12 cellular contexts compared by ENCODE assay signal in genomic region chr9:131279196-131279926, GRCh38. TPM values are rescaled to one million over a fixed set of nuclear protein-coding genes. Genes with fewer than 3 reads are reported as not detected.
DNase-seq lines count a peak whose midpoint lies in the region; ATAC-seq, FAIRE-seq and TF ChIP-seq lines count a peak whose summit lies in the region.
"Had no signal": no experiment of that assay in that cellular context is flagged by ENCODE, and none has a peak within 500 bp of the region (broad histone marks: within the 10 kb centered on the region; RNA-seq: fewer than 3 reads in every experiment).

No MANE protein-coding gene starts in this region.

- H3K36me3 ChIP-seq in skeletal muscle tissue (ENCODE audit: control insufficient read depth in 3 of 3, insufficient read depth in 3 of 3, low read length in 3 of 3), result peaks cover 0 to 2% (median 0%) of the 10 kb centered on the region in 3 donors
- H3K36me3 ChIP-seq: tibial nerve had no signal

- intact Hi-C loops in activated CD8-positive, alpha-beta T cell treated with anti-CD3 and anti-CD28 coated beads for 36 hours (cut with micrococcal nuclease), result no loop called here
- intact Hi-C loops in left cardiac atrium (cut with DNase I), result loop anchor here (5.0 to 10.0 kb wide), 3 partner anchors 53 to 105 kb away; no protein-coding TSS in a partner anchor

- no peak for TF ChIP-seq CTCF in activated CD8-positive, alpha-beta T cell treated with anti-CD3 and anti-CD28 coated beads for 36 hours (IDR thresholded peaks at IDR 0.05)

- H3K27me3 ChIP-seq in skeletal muscle tissue (ENCODE audit: control insufficient read depth in 3 of 3, insufficient read depth in 3 of 3, low read length in 3 of 3), result peaks cover 0 to 9% (median 0%) of the 10 kb centered on the region in 3 donors

- peaks cover 29% of the 10 kb centered on the region for H3K4me1 Mint-ChIP-seq in activated naive CD4-positive, alpha-beta T cell treated with anti-CD3 and anti-CD28 coated beads, Interleukin-2, amount 10 ng/mL, durations not matched to agents 7 days and 5 days
- H3K4me1 Mint-ChIP-seq in activated CD8-positive, alpha-beta T cell treated with anti-CD3 and anti-CD28 coated beads for 36 hours (ENCODE audit: low read depth), result peaks cover 21% of the 10 kb centered on the region

- no peaks in the 10 kb centered on the region for H3K9me3 Mint-ChIP-seq in activated naive CD4-positive, alpha-beta T cell treated with anti-CD3 and anti-CD28 coated beads, Interleukin-2, amount 10 ng/mL, durations not matched to agents 7 days and 5 days
- H3K9me3 Mint-ChIP-seq in activated CD8-positive, alpha-beta T cell treated with anti-CD3 and anti-CD28 coated beads for 36 hours, result no peaks in the 10 kb centered on the region

- H3K4me3 Mint-ChIP-seq in activated naive CD4-positive, alpha-beta T cell treated with anti-CD3 and anti-CD28 coated beads, Interleukin-2, amount 10 ng/mL, durations not matched to agents 7 days and 5 days, result peak overlapping the region; percentile 86
- H3K4me3 Mint-ChIP-seq in activated CD8-positive, alpha-beta T cell treated with anti-CD3 and anti-CD28 coated beads for 36 hours, result no peak overlapping the region

- H3K4me1 ChIP-seq in skeletal muscle tissue (ENCODE audit: control insufficient read depth in 3 of 3, insufficient read depth in 3 of 3, low read length in 3 of 3), result peaks cover 36 to 77% (median 62%) of the 10 kb centered on the region in 3 donors

- H3K4me3 ChIP-seq in skeletal muscle tissue (ENCODE audit: low read length in 3 of 3), result no peak overlapping the region
- H3K4me3 ChIP-seq: tibial nerve had no signal

- H3K27ac ChIP-seq in skeletal muscle tissue (ENCODE audit: low read depth, low read length), result peak overlapping the region; percentile 81
- H3K27ac ChIP-seq: tibial nerve had no signal

- POLR2A ChIA-PET in activated CD8-positive, alpha-beta T cell treated with anti-CD3 and anti-CD28 coated beads for 36 hours (lab: Charles Lee), result interaction anchor here (0.8 to 1.5 kb wide), 5 partner anchors 9 to 94 kb away, joined by 3 to 5 read pairs (median 3); no protein-coding TSS in a partner anchor

- no peaks in the 10 kb centered on the region for H3K9me3 ChIP-seq in skeletal muscle tissue (ENCODE audit: control insufficient read depth in 3 of 3, low read length in 3 of 3)
- H3K9me3 ChIP-seq: tibial nerve had no signal

- TF ChIP-seq POLR2A in H54 (IDR thresholded peaks at IDR 0.05; ENCODE audit: low read depth, low read length), result no peak

- H3K27me3 Mint-ChIP-seq in activated naive CD4-positive, alpha-beta T cell treated with anti-CD3 and anti-CD28 coated beads, Interleukin-2, amount 10 ng/mL, durations not matched to agents 7 days and 5 days, result peaks cover 53% of the 10 kb centered on the region
- peaks cover 12% of the 10 kb centered on the region for H3K27me3 Mint-ChIP-seq in activated CD8-positive, alpha-beta T cell treated with anti-CD3 and anti-CD28 coated beads for 36 hours

- FAIRE-seq in H54 (lab: Jason Lieb, UNC), result no peak

- no peak overlapping the region for H3K9ac ChIP-seq in skeletal muscle tissue (ENCODE audit: low read depth in 1 of 3, low read length in 3 of 3)

- no peak for ATAC-seq in activated CD8-positive, alpha-beta T cell treated with anti-CD3 and anti-CD28 coated beads for 36 hours
- ATAC-seq in left cardiac atrium (peak in 1 of 2 donors; percentile 8), HG03159 (IDR thresholded peaks at IDR 0.05; ENCODE audit: unreplicated experiment) (no peak)

- CTCF ChIA-PET in activated naive CD4-positive, alpha-beta T cell treated with anti-CD3 and anti-CD28 coated beads, Interleukin-2, amount 10 ng/mL, durations not matched to agents 7 days and 5 days (lab: Charles Lee), result interaction anchor here (1.0 kb wide), 1 partner anchor 57 kb away, joined by 3 read pairs; no protein-coding TSS in a partner anchor
- CTCF ChIA-PET in activated CD8-positive, alpha-beta T cell treated with anti-CD3 and anti-CD28 coated beads for 36 hours (lab: Charles Lee), result interaction anchor here (1.6 kb wide), 1 partner anchor 71 kb away, joined by 5 read pairs; no protein-coding TSS in a partner anchor

- H3K36me3 Mint-ChIP-seq in activated naive CD4-positive, alpha-beta T cell treated with anti-CD3 and anti-CD28 coated beads, Interleukin-2, amount 10 ng/mL, durations not matched to agents 7 days and 5 days, result peaks cover 23% of the 10 kb centered on the region
- H3K36me3 Mint-ChIP-seq in activated CD8-positive, alpha-beta T cell treated with anti-CD3 and anti-CD28 coated beads for 36 hours (ENCODE audit: low read depth), result peaks cover 21% of the 10 kb centered on the region

- H3K27ac Mint-ChIP-seq in activated naive CD4-positive, alpha-beta T cell treated with anti-CD3 and anti-CD28 coated beads, Interleukin-2, amount 10 ng/mL, durations not matched to agents 7 days and 5 days, result peak overlapping the region; percentile 97
- peak overlapping the region; percentile 85 for H3K27ac Mint-ChIP-seq in activated CD8-positive, alpha-beta T cell treated with anti-CD3 and anti-CD28 coated beads for 36 hours

- no peak for DNase-seq in activated naive CD4-positive, alpha-beta T cell treated with anti-CD3 and anti-CD28 coated beads, Interleukin-2, amount 10 ng/mL, durations not matched to agents 7 days and 5 days
- no peak for DNase-seq in activated naive CD4-positive, alpha-beta T cell treated with Interleukin-2 at 50 U/mL for 16 hours
- peak; percentile 22 for DNase-seq in activated CD8-positive, alpha-beta T cell treated with anti-CD3 and anti-CD28 coated beads for 36 hours
- DNase-seq in left cardiac atrium, result peak; percentile 57
- DNase-seq in H54 (ENCODE audit: insufficient read length, low spot score), result no peak
- DNase-seq in activated gamma-delta T cell (lab: John Stamatoyannopoulos, UW), result no peak
- DNase-seq: aorta, DMS153, NCI-H2107 had no signal

RNA-seq across cellular contexts. Expression of gene FAM78A, which starts 3.1 kb away (rescaled TPM):
- 10 to 100 TPM; 36.2 to 39.8 TPM for total RNA-seq in activated CD8-positive, alpha-beta T cell treated with anti-CD3 and anti-CD28 coated beads for 36 hours
- total RNA-seq in left cardiac atrium (10 to 100 TPM; 50.4 to 60.5 TPM), skeletal muscle tissue (14.6 TPM)

RNA-seq across cellular contexts. Expression of gene PLPP7, which starts 10.2 kb away (rescaled TPM):
- under 1 TPM in 1 of 2 experiments, not detected in 1; 0.11 TPM for total RNA-seq in activated CD8-positive, alpha-beta T cell treated with anti-CD3 and anti-CD28 coated beads for 36 hours
- total RNA-seq in left cardiac atrium, result 100 to 1,000 TPM in 1 of 2 donors, 10 to 100 TPM in 1; 82.7 to 108 TPM
- 34.4 TPM for total RNA-seq in skeletal muscle tissue

Comparison
In these comparisons a context has a peak if more than half of its experiments do, and no peak if none do; other contexts are left out.
1. DNase-seq: peak in activated CD8-positive, alpha-beta T cell treated with anti-CD3 and anti-CD28 coated beads for 36 hours (single experiment) and left cardiac atrium (single experiment); none in activated naive CD4-positive, alpha-beta T cell treated with anti-CD3 and anti-CD28 coated beads, Interleukin-2, amount 10 ng/mL, durations not matched to agents 7 days and 5 days (single experiment), activated naive CD4-positive, alpha-beta T cell treated with Interleukin-2 at 50 U/mL for 16 hours (single experiment), H54 (single experiment) and activated gamma-delta T cell (single experiment).
2. RNA of gene PLPP7, which starts 10.2 kb away (total RNA-seq): 82.7 to 108 TPM in left cardiac atrium and 34.4 TPM in skeletal muscle tissue (single experiment); 0.11 TPM in activated CD8-positive, alpha-beta T cell treated with anti-CD3 and anti-CD28 coated beads for 36 hours; every median in the first group is over 10 times any median in the second.